In the genomic region with DNA sequence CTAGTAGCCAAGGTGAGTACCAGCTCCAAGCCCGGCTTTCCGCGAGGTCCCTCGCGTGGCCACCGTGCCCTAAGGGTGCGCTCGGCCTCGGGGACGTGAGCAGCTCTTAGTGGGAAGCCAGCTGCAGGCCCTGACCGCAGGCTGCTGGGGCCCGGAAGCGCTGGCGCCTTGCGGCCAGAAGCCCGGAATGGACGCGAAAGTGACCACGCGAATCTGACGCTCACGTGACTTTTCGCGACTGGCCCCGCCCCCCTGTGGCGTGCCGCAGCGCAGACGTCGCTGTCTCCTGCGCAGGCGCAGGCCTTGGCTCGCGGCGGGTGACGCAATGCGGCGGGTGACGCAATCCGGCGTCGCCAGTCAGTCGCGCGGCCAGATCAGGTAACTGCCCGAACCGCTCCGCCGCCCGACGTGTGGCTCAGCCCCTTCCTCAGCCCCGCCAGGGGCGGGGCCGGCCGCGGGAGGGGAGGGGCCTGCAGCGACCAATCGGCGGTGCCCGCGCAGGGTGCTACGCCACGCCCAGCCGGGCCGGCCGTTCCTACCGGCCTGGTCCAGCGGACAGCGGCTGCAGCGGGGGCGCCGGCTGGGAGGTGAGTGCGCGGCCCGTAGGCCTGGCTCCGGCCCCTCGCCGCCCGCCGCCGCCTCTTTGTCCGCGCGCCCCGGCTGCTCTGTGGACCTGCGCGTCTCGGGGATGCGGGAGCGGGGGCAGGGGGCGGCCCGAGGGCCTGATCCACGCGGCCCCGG, we compare ENCODE assay signal across 8 cellular contexts. TPM values are rescaled to one million over a fixed set of nuclear protein-coding genes. Genes with fewer than 3 reads are reported as not detected.
A peak's percentile ranks its signal among the peaks of the same experiment; 100 is the strongest.
DNase-seq lines count a peak whose midpoint lies in the region; ATAC-seq, FAIRE-seq and TF ChIP-seq lines count a peak whose summit lies in the region.

A gene (plus strand): TSS at position 532 of the 741 bp plus-strand sequence. CDS start 2,202 bp downstream, outside the sequence.

- peaks cover 47% of the 10 kb centered on the region for H3K79me2 ChIP-seq in mammary epithelial cell (ENCODE audit: insufficient read depth, low read length)

- H3K4me3 ChIP-seq in WI38 (ENCODE audit: low read depth, low read length) (peak within 1 kb of the TSS; percentile 86), mammary epithelial cell (replicated peaks in 1 of 3; ENCODE audit: insufficient read depth in 1 of 3, low read depth in 2 of 3, low read length in 3 of 3) (peak within 1 kb of the TSS; percentile 82 to 91 (median 84)), small intestine (ENCODE audit: low read depth in 1 of 2, low read length in 2 of 2) (peak within 1 kb of the TSS; percentile 82 to 91)

- H3K9me3 ChIP-seq in mammary epithelial cell (replicated peaks; ENCODE audit: insufficient read depth, low read length) (no peaks in the 10 kb centered on the region), small intestine (ENCODE audit: control insufficient read depth, low read depth) (no peaks in the 10 kb centered on the region)

- WGBS in mammary epithelial cell (ENCODE audit: low coverage, missing lambda C conversion rate), result 0% methylated on average over 8 of the region's 95 CpGs
- 0 to 1% (median 1%) methylated on average over 76 to 95 of the region's 95 CpGs for WGBS in small intestine, 3 donors

- intact Hi-C loops in mammary epithelial cell (cut with micrococcal nuclease), result loop anchor here (1.0 kb wide), 1 partner anchor 12 kb away; a partner anchor contains a TSS

- H3K9ac ChIP-seq in mammary epithelial cell (ENCODE audit: insufficient read depth, low read length), result peak within 1 kb of the TSS; percentile 76

- H3K27me3 ChIP-seq in mammary epithelial cell (ENCODE audit: insufficient read depth, low read length) (no peaks in the 10 kb centered on the region), small intestine (ENCODE audit: control insufficient read depth in 2 of 2, insufficient read depth in 2 of 2, low read length in 2 of 2) (no peaks in the 10 kb centered on the region)

- peak within 1 kb of the TSS; percentile 88 for H2AFZ ChIP-seq in mammary epithelial cell (ENCODE audit: low read depth, low read length)

- BruUV-seq in mammary epithelial cell (replicated peaks; lab: Mats Ljungman, UMichigan), result no TSS peak

- peaks cover 5% of the 10 kb centered on the region for H4K20me1 ChIP-seq in mammary epithelial cell (ENCODE audit: insufficient read depth, low read length)

- no peak for FAIRE-seq in small intestine (lab: Jason Lieb, UNC)

- TF ChIP-seq CTCF in WI38 (IDR thresholded peaks at IDR 0.05; ENCODE audit: low read depth, low read length) (no peak), mammary epithelial cell (conservative IDR thresholded peaks at IDR 0.05 in 1 of 2, IDR thresholded peaks at IDR 0.05 in 1 of 2; ENCODE audit: extremely low read depth in 1 of 2, insufficient read depth in 1 of 2, low read depth in 1 of 2, low read length in 2 of 2) (no peak)

- in situ Hi-C loops in GM18951 (cut with MboI; ENCODE audit: low sequenced_read_pairs, unreplicated experiment) (no loop called here), mammary epithelial cell (cut with MboI; ENCODE audit: low sequenced_read_pairs in 2 of 2) (no loop called here)

- H3K4me2 ChIP-seq in mammary epithelial cell (ENCODE audit: insufficient read depth, low read depth, low read length), result peak within 1 kb of the TSS; percentile 89

- peak; percentile 97 for DNase-seq in AG08395 (ENCODE audit: low spot score)
- peak; percentile 97 for DNase-seq in NCI-H2227 treated with DMSO at 0.1 percent for 48 hours (lab: John Stamatoyannopoulos, UW)
- DNase-seq in mammary epithelial cell, result peak; percentile 98
- DNase-seq in iPS-NIHi11 (ENCODE audit: low spot score), result peak; percentile 96
- peak; percentile 97 for DNase-seq in small intestine

- H3K4me1 ChIP-seq in mammary epithelial cell (ENCODE audit: insufficient read depth, low read length) (peaks cover 32% of the 10 kb centered on the region), small intestine (ENCODE audit: control insufficient read depth in 2 of 2, insufficient read depth in 1 of 2, low read depth in 1 of 2, low read length in 1 of 2) (peaks cover 4 to 6% of the 10 kb centered on the region in 2 donors)

- H3K36me3 ChIP-seq in mammary epithelial cell (ENCODE audit: insufficient read depth, low read length) (no peaks in the 10 kb centered on the region), small intestine (ENCODE audit: control insufficient read depth in 2 of 2, insufficient read depth in 2 of 2, low read length in 2 of 2) (no peaks in the 10 kb centered on the region)

- TF ChIP-seq POLR2A in GM18951 (IDR thresholded peaks at IDR 0.05; ENCODE audit: extremely low read depth, insufficient read depth, insufficient read length), result peak; percentile 92

- dilution Hi-C loops in mammary epithelial cell (cut with HindIII; ENCODE audit: low sequenced_read_pairs), result no loop called here

- CTCF ChIA-PET in mammary epithelial cell (lab: Charles Lee; ENCODE audit: low non-redundant PET), result interaction anchor here (0.6 kb wide), 1 partner anchor 970 kb away, joined by 4 read pairs; no protein-coding TSS in a partner anchor

- peak; percentile 63 for ATAC-seq in HG03175 (IDR thresholded peaks at IDR 0.05; ENCODE audit: unreplicated experiment)

- peak within 1 kb of the TSS; percentile 84 for H3K27ac ChIP-seq in mammary epithelial cell (ENCODE audit: insufficient read depth, low read depth, low read length)
- peak within 1 kb of the TSS; percentile 99 to 100 for H3K27ac ChIP-seq in small intestine (ENCODE audit: low read depth in 1 of 2, low read length in 1 of 2)

RNA-seq across cellular contexts. Expression of the gene that starts here (rescaled TPM):
- total RNA-seq in mammary epithelial cell, result 10 to 100 TPM; 13.2 to 15.8 TPM
- polyA plus RNA-seq in mammary epithelial cell, result 11.5 TPM
- 2.6 TPM for polyA minus RNA-seq in mammary epithelial cell
- 1 to 10 TPM; 3.2 to 5.8 (median 3.8) TPM for polyA plus RNA-seq in small intestine

Comparison
In these comparisons a context has a peak if more than half of its experiments do, and no peak if none do; other contexts are left out.
1. Peak in every context shown above with its lines: DNase-seq, ATAC-seq, H3K4me3 ChIP-seq and H3K27ac ChIP-seq.